In genomic region chr1:218165687-218166088, GRCh38 we compare ENCODE assay signal across 9 cellular contexts.
DNase-seq lines count a peak whose midpoint lies in the region; ATAC-seq and TF ChIP-seq lines count a peak whose summit lies in the region.
"Had no signal": no experiment of that assay in that cellular context is flagged by ENCODE, and none has a peak within 500 bp of the region (broad histone marks: within the 10 kb centered on the region; RNA-seq: fewer than 3 reads in every experiment).

No MANE protein-coding gene starts in this region.

- no peak overlapping the region for H3K9ac ChIP-seq in IMR-90 (ENCODE audit: low read depth, low read length)

- no TSS peak for BruUV-seq in IMR-90 (replicated peaks; lab: Mats Ljungman, UMichigan)

- H3K4ac ChIP-seq in IMR-90 (ENCODE audit: low read depth, low read length): no peak overlapping the region; the same call in 1 of the 2 replicates

- peak overlapping the region in 1 of 2 experiments; percentile 20; a peak in 1 of 4 replicates for H4K8ac ChIP-seq in IMR-90 (ENCODE audit: low read depth in 2 of 2, low read length in 2 of 2)

- H2BK20ac ChIP-seq in IMR-90 (ENCODE audit: low read depth, low read length): no peak overlapping the region

- H3K4me1 Mint-ChIP-seq in central memory CD8-positive, alpha-beta T cell: peaks cover 6% of the 10 kb centered on the region
- H3K4me1 Mint-ChIP-seq in naive thymus-derived CD4-positive, alpha-beta T cell: peaks cover 9 to 20% (median 16%) of the 10 kb centered on the region in 7 donors

- peak overlapping the region; percentile 73 for H3K4me2 ChIP-seq in IMR-90 (ENCODE audit: low read depth, low read length)

- POLR2A ChIA-PET in BJ (lab: Charles Lee): no interaction called here
- POLR2A ChIA-PET in IMR-90 (lab: Charles Lee; ENCODE audit: unreplicated experiment): interaction anchor here (0.6 kb wide), 1 partner anchor 119 kb away, joined by 5 read pairs; no protein-coding TSS in a partner anchor
- POLR2A ChIA-PET in naive thymus-derived CD4-positive, alpha-beta T cell (lab: Charles Lee): no interaction called here

- H2BK15ac ChIP-seq in IMR-90 (ENCODE audit: low read depth, low read length): no peak overlapping the region

- TF ChIP-seq RAD21 in IMR-90 (IDR thresholded peaks at IDR 0.05; ENCODE audit: low read length): no peak

- H3K36me3 ChIP-seq in BJ (ENCODE audit: control insufficient read depth, insufficient read depth, low read length) (no peaks in the 10 kb centered on the region), IMR-90 (ENCODE audit: control insufficient read depth, insufficient read depth, low read length) (no peaks in the 10 kb centered on the region)
- H3K36me3 ChIP-seq in naive thymus-derived CD4-positive, alpha-beta T cell (ENCODE audit: control insufficient read depth in 2 of 3, insufficient read depth in 3 of 3, low read length in 3 of 3): no peaks in the 10 kb centered on the region

- peaks cover 3% of the 10 kb centered on the region for H3K36me3 Mint-ChIP-seq in central memory CD8-positive, alpha-beta T cell (ENCODE audit: insufficient read depth)
- H3K36me3 Mint-ChIP-seq in naive thymus-derived CD4-positive, alpha-beta T cell: peaks cover 0 to 7% (median 4%) of the 10 kb centered on the region in 5 donors

- H3K4me1 ChIP-seq in IMR-90 (ENCODE audit: control insufficient read depth, insufficient read depth, low read length): no peaks in the 10 kb centered on the region
- H3K4me1 ChIP-seq in naive thymus-derived CD4-positive, alpha-beta T cell (ENCODE audit: control insufficient read depth in 2 of 2, insufficient read depth in 2 of 2, low read length in 2 of 2): peaks cover 0 to 6% of the 10 kb centered on the region in 2 donors

- no peak overlapping the region for H3K27ac Mint-ChIP-seq in central memory CD8-positive, alpha-beta T cell (ENCODE audit: low read depth)
- H3K27ac Mint-ChIP-seq in naive thymus-derived CD4-positive, alpha-beta T cell: no peak overlapping the region

- H2AK5ac ChIP-seq in IMR-90 (ENCODE audit: low read depth, low read length): no peak overlapping the region

- peak overlapping the region; percentile 20 for H3K4me3 ChIP-seq in BJ (ENCODE audit: low read depth, low read length)
- H3K4me3 ChIP-seq in IMR-90 (ENCODE audit: insufficient read depth, low read depth, low read length): peak overlapping the region; percentile 56
- peak overlapping the region; percentile 27 for H3K4me3 ChIP-seq in naive thymus-derived CD4-positive, alpha-beta T cell (ENCODE audit: low read length)

- dilution Hi-C loops in IMR-90 (cut with HindIII; ENCODE audit: low sequenced_read_pairs, unreplicated experiment): no loop called here

- H3K23ac ChIP-seq in IMR-90 (ENCODE audit: low read depth, low read length): peak overlapping the region; percentile 83; the same call in 1 of the 2 replicates

- H3K27me3 ChIP-seq in BJ (ENCODE audit: control insufficient read depth, insufficient read depth, low read length) (peaks cover 26% of the 10 kb centered on the region), IMR-90 (ENCODE audit: control insufficient read depth, insufficient read depth, low read length) (peaks cover 40% of the 10 kb centered on the region)
- H3K27me3 ChIP-seq in naive thymus-derived CD4-positive, alpha-beta T cell (ENCODE audit: control insufficient read depth in 2 of 2, insufficient read depth in 2 of 2, low read length in 2 of 2): peaks cover 0 to 11% of the 10 kb centered on the region in 2 donors

- H3K18ac ChIP-seq in IMR-90 (ENCODE audit: low read depth, low read length): no peak overlapping the region

- H4K91ac ChIP-seq in IMR-90 (ENCODE audit: insufficient read depth, low read depth, low read length): no peak overlapping the region

- peaks cover 33% of the 10 kb centered on the region for H3K27me3 Mint-ChIP-seq in central memory CD8-positive, alpha-beta T cell
- H3K27me3 Mint-ChIP-seq in naive thymus-derived CD4-positive, alpha-beta T cell: peaks cover 31 to 64% (median 60%) of the 10 kb centered on the region in 5 donors

- peak overlapping the region; percentile 90 for H2AFZ ChIP-seq in IMR-90 (replicated peaks; ENCODE audit: low read length, poor library complexity)

- no peak overlapping the region for H3K27ac ChIP-seq in IMR-90 (ENCODE audit: insufficient read depth, low read length)
- no peak overlapping the region for H3K27ac ChIP-seq in naive thymus-derived CD4-positive, alpha-beta T cell (ENCODE audit: low read depth, low read length)

- H3K9me3 ChIP-seq in IMR-90 (ENCODE audit: control insufficient read depth, insufficient read depth, low read length): no peaks in the 10 kb centered on the region
- no peaks in the 10 kb centered on the region for H3K9me3 ChIP-seq in naive thymus-derived CD4-positive, alpha-beta T cell (ENCODE audit: control insufficient read depth in 2 of 3, low read length in 3 of 3)

- no peak overlapping the region; the same call in 1 of the 2 replicates for H3K56ac ChIP-seq in IMR-90 (ENCODE audit: extremely low read depth, insufficient read depth, low read length)

- H2BK120ac ChIP-seq in IMR-90 (ENCODE audit: low read depth, low read length): 0 out of 2 replicates have a peak overlapping the region, but pooled peaks have one; percentile 56

- H3K79me1 ChIP-seq in IMR-90 (ENCODE audit: low read depth in 1 of 2, low read length in 2 of 2): no peaks in the 10 kb centered on the region

- CTCF ChIA-PET in BJ (lab: Yijun Ruan, JAX) (no interaction called here), IMR-90 (lab: Yijun Ruan, JAX) (no interaction called here)
- CTCF ChIA-PET in naive thymus-derived CD4-positive, alpha-beta T cell (lab: Charles Lee): no interaction called here

- TF ChIP-seq CTCF in BJ (IDR thresholded peaks at IDR 0.05; ENCODE audit: insufficient read depth, low read depth, low read length): no peak
- TF ChIP-seq CTCF in IMR-90 (conservative IDR thresholded peaks at IDR 0.05; ENCODE audit: low read depth, low read length): no peak

- H2AK9ac ChIP-seq in IMR-90 (replicated peaks; ENCODE audit: low read depth, low read length, poor library complexity): no peak overlapping the region

- WGBS in IMR-90 (ENCODE audit: extremely low coverage in 2 of 2, insufficient read length in 1 of 2), 2 experiments: 13% methylated on average over 1 of the region's 11 CpGs; no CpG with 5 or more reads in 1 of the 2 experiments

- DNase-seq in BJ (ENCODE audit: low read depth) (no peak), IMR-90 (no peak), NCI-H1092 treated with DMSO at 0.1 percent for 48 hours (lab: John Stamatoyannopoulos, UW) (no peak), DMS53 (lab: John Stamatoyannopoulos, UW) (no peak)
- DNase-seq in central memory CD8-positive, alpha-beta T cell (ENCODE audit: low spot score in 2 of 2): no peak
- no peak for DNase-seq in naive thymus-derived CD4-positive, alpha-beta T cell
- no peak for DNase-seq in stimulated activated naive CD4-positive, alpha-beta T cell (lab: John Stamatoyannopoulos, UW)
- DNase-seq: SHP77 treated with DMSO at 0.1 percent for 48 hours had no signal

- no peak overlapping the region; the same call in 1 of the 2 replicates for H3K14ac ChIP-seq in IMR-90 (replicated peaks; ENCODE audit: low read depth, low read length)

- intact Hi-C loops in IMR-90 (cut with micrococcal nuclease): no loop called here
- intact Hi-C loops in naive thymus-derived CD4-positive, alpha-beta T cell (cut with micrococcal nuclease): loop anchor here in 1 of 2 donors (10.0 kb wide), 1 partner anchor 1031 kb away; no protein-coding TSS in a partner anchor

- H3K9me1 ChIP-seq in IMR-90 (ENCODE audit: insufficient read depth, low read length): no peaks in the 10 kb centered on the region

- H3K4me3 Mint-ChIP-seq in central memory CD8-positive, alpha-beta T cell: peak overlapping the region; percentile 54
- H3K4me3 Mint-ChIP-seq in naive thymus-derived CD4-positive, alpha-beta T cell: peak overlapping the region; percentile 59 to 83 (median 71)

- no peak overlapping the region for H2BK5ac ChIP-seq in IMR-90 (ENCODE audit: low read depth, low read length, poor library complexity, severe bottlenecking)

- ATAC-seq in IMR-90 (ENCODE audit: low read depth) (no peak), HG03439 (IDR thresholded peaks at IDR 0.05; ENCODE audit: unreplicated experiment) (no peak)
- no peak for ATAC-seq in central memory CD8-positive, alpha-beta T cell (replicated peaks; ENCODE audit: extremely low read depth, poor library complexity, severe bottlenecking)
- no peak for ATAC-seq in naive thymus-derived CD4-positive, alpha-beta T cell

- no peaks in the 10 kb centered on the region for H3K9me3 Mint-ChIP-seq in central memory CD8-positive, alpha-beta T cell
- peaks cover 0 to 27% (median 2%) of the 10 kb centered on the region in 11 donors for H3K9me3 Mint-ChIP-seq in naive thymus-derived CD4-positive, alpha-beta T cell

- TF ChIP-seq POLR2A in IMR-90 (IDR thresholded peaks at IDR 0.05; ENCODE audit: low read depth, low read length): no peak

- in situ Hi-C loops in IMR-90 (cut with MboI; ENCODE audit: low sequenced_read_pairs): no loop called here

- H4K20me1 ChIP-seq in IMR-90 (ENCODE audit: insufficient read depth, low read length): no peaks in the 10 kb centered on the region

- H4K5ac ChIP-seq in IMR-90 (ENCODE audit: low read depth, low read length): no peak overlapping the region

TF ChIP-seq in IMR-90, 13 proteins besides CTCF, POLR2A, EP300 and RAD21 (continues in another document):
- TF ChIP-seq SMC3 (IDR thresholded peaks at IDR 0.05; ENCODE audit: low read depth, low read length) (no peak), CHD1 (IDR thresholded peaks at IDR 0.05; ENCODE audit: low read depth, low read length) (no peak), BHLHE40 (IDR thresholded peaks at IDR 0.05; ENCODE audit: low read depth, low read length) (no peak), MAZ (IDR thresholded peaks at IDR 0.05; ENCODE audit: borderline replicate concordance, low read depth, low read length) (no peak), ELK1 (IDR thresholded peaks at IDR 0.05; ENCODE audit: borderline replicate concordance, low read depth, low read length) (no peak), MAFK (IDR thresholded peaks at IDR 0.05; ENCODE audit: low read depth, low read length) (no peak), FOS (IDR thresholded peaks at IDR 0.05; ENCODE audit: low read depth, low read length) (no peak), CEBPB (IDR thresholded peaks at IDR 0.05; ENCODE audit: low read depth, low read length) (no peak), NFE2L2 (IDR thresholded peaks at IDR 0.05; ENCODE audit: low read depth, low read length) (no peak), RFX5 (IDR thresholded peaks at IDR 0.05; ENCODE audit: low read depth, low read length) (no peak), RCOR1 (IDR thresholded peaks at IDR 0.05; ENCODE audit: insufficient replicate concordance, low read length) (no peak)
